In genomic region chr3:164458986-164459385, GRCh38 we compare ENCODE assay signal across 19 cellular contexts.
A peak's percentile ranks its signal among the peaks of the same experiment; 100 is the strongest.
DNase-seq lines count a peak whose midpoint lies in the region; ATAC-seq and TF ChIP-seq lines count a peak whose summit lies in the region.
"Had no signal": no experiment of that assay in that cellular context is flagged by ENCODE, and none has a peak within 500 bp of the region (broad histone marks: within the 10 kb centered on the region; RNA-seq: fewer than 3 reads in every experiment).

No MANE protein-coding gene starts in this region.

- intact Hi-C loops in psoas muscle (cut with DNase I) = no loop called here

- H3K9me2 ChIP-seq in GM23248 (ENCODE audit: insufficient read depth) = no peaks in the 10 kb centered on the region

- WGBS in GM23248 (ENCODE audit: low coverage in 1 of 2, low lambda C conversion rate in 2 of 2, missing lambda C conversion rate in 2 of 2), 2 experiments = 60 to 66% methylated on average over 4 of the region's 4 CpGs
- WGBS in psoas muscle, 3 donors = 94 to 98% (median 95%) methylated on average over 4 of the region's 4 CpGs

- no peak overlapping the region for H3K9ac ChIP-seq in GM23248
- H3K9ac ChIP-seq: BLaER1 had no signal

- no peaks in the 10 kb centered on the region for H3K36me3 Mint-ChIP-seq in effector memory CD8-positive, alpha-beta T cell (ENCODE audit: insufficient read depth)
- H3K36me3 Mint-ChIP-seq: naive thymus-derived CD8-positive, alpha-beta T cell had no signal

- no peak overlapping the region for H3K4me3 Mint-ChIP-seq in effector memory CD8-positive, alpha-beta T cell
- H3K4me3 Mint-ChIP-seq: activated B cell treated with CpG ODN at 0.5 μM for 24 hours; activated T-cell treated with anti-CD3 and anti-CD28 coated beads, Interleukin-2, amount 50 U/mL, for 72 hours; H9; naive thymus-derived CD8-positive, alpha-beta T cell; T-helper 1 cell treated with Interleukin-12 subunit alpha and Interleukin-12 subunit beta and Interleukin-4 antibody, amounts not matched to agents 30 μg/mL and 1 μg/mL, for 36 hours had no signal

- no peaks in the 10 kb centered on the region for H4K20me1 ChIP-seq in GM23248 (ENCODE audit: insufficient read depth)
- H4K20me1 ChIP-seq: BLaER1 had no signal

- no peak overlapping the region for H3K4me2 ChIP-seq in GM23248 (ENCODE audit: unreplicated experiment)
- H3K4me2 ChIP-seq: BLaER1 had no signal

- no peaks in the 10 kb centered on the region for H3K27me3 Mint-ChIP-seq in effector memory CD8-positive, alpha-beta T cell
- H3K27me3 Mint-ChIP-seq: activated B cell treated with CpG ODN at 0.5 μM for 24 hours; naive thymus-derived CD8-positive, alpha-beta T cell had no signal

- peaks cover 0 to 9% of the 10 kb centered on the region in 2 donors for H3K9me3 Mint-ChIP-seq in effector memory CD8-positive, alpha-beta T cell
- H3K9me3 Mint-ChIP-seq: H9 had no signal

- no peaks in the 10 kb centered on the region for H3F3A ChIP-seq in GM23248 (ENCODE audit: insufficient read depth)

- no peak overlapping the region for H3K27ac Mint-ChIP-seq in effector memory CD8-positive, alpha-beta T cell
- H3K27ac Mint-ChIP-seq: activated B cell treated with CpG ODN at 0.5 μM for 24 hours; activated T-cell treated with anti-CD3 and anti-CD28 coated beads, Interleukin-2, amount 50 U/mL, for 72 hours; H9; naive thymus-derived CD8-positive, alpha-beta T cell; T-helper 1 cell treated with Interleukin-12 subunit alpha and Interleukin-12 subunit beta and Interleukin-4 antibody, amounts not matched to agents 30 μg/mL and 1 μg/mL, for 36 hours had no signal

- H3K9me3 ChIP-seq in GM23248 (ENCODE audit: low read depth) (no peaks in the 10 kb centered on the region), SJCRH30 (replicated peaks) (no peaks in the 10 kb centered on the region), psoas muscle (no peaks in the 10 kb centered on the region)
- H3K9me3 ChIP-seq: BLaER1, thoracic aorta had no signal

- DNase-seq in GM23248 = peak; percentile 65
- peak; percentile 7 to 12 for DNase-seq in SJCRH30
- DNase-seq in dedifferentiated amniotic fluid mesenchymal stem cell (ENCODE audit: extremely low spot score) = peak; percentile 84
- peak; percentile 65 for DNase-seq in non-pigmented ciliary epithelial cell (ENCODE audit: low read depth)
- no peak for DNase-seq in psoas muscle
- no peak for DNase-seq in amygdala (lab: John Stamatoyannopoulos, UW)
- DNase-seq in effector memory CD8-positive, alpha-beta T cell = no peak
- DNase-seq: activated B cell treated with CpG ODN at 0.5 μM for 24 hours; activated T-cell treated with anti-CD3 and anti-CD28 coated beads, Interleukin-2, amount 50 U/mL, for 72 hours; H9; Kasumi-1; mammary epithelial cell; naive thymus-derived CD8-positive, alpha-beta T cell; NCI-H1417 treated with DMSO at 0.1 percent for 48 hours had no signal

- TF ChIP-seq CTCF in psoas muscle (IDR thresholded peaks at IDR 0.05) = no peak

- no peak overlapping the region for H3K27ac ChIP-seq in GM23248
- no peak overlapping the region for H3K27ac ChIP-seq in SJCRH30
- H3K27ac ChIP-seq in psoas muscle = no peak overlapping the region
- H3K27ac ChIP-seq: BLaER1, heart left ventricle, thoracic aorta had no signal

- no peak for ATAC-seq in HG02885 (IDR thresholded peaks at IDR 0.05; ENCODE audit: poor library complexity, unreplicated experiment)
- ATAC-seq in psoas muscle = no peak
- ATAC-seq in effector memory CD8-positive, alpha-beta T cell (replicated peaks) = no peak
- ATAC-seq: activated T-cell treated with anti-CD3 and anti-CD28 coated beads, Interleukin-2, amount 50 U/mL, for 72 hours; heart left ventricle; naive thymus-derived CD8-positive, alpha-beta T cell had no signal

- no peaks in the 10 kb centered on the region for H3K4me1 Mint-ChIP-seq in effector memory CD8-positive, alpha-beta T cell (ENCODE audit: low read depth in 2 of 2)
- H3K4me1 Mint-ChIP-seq: activated B cell treated with CpG ODN at 0.5 μM for 24 hours; H9; naive thymus-derived CD8-positive, alpha-beta T cell had no signal

- H3K27me3 ChIP-seq in GM23248 (replicated peaks; ENCODE audit: insufficient read depth) = no peaks in the 10 kb centered on the region
- no peaks in the 10 kb centered on the region for H3K27me3 ChIP-seq in SJCRH30
- no peaks in the 10 kb centered on the region for H3K27me3 ChIP-seq in psoas muscle (ENCODE audit: insufficient read depth in 3 of 3, low read length in 2 of 3)
- H3K27me3 ChIP-seq: BLaER1, heart left ventricle had no signal

- no peaks in the 10 kb centered on the region for H3K4me1 ChIP-seq in GM23248 (ENCODE audit: insufficient read depth)
- H3K4me1 ChIP-seq in SJCRH30 = no peaks in the 10 kb centered on the region
- no peaks in the 10 kb centered on the region for H3K4me1 ChIP-seq in psoas muscle
- H3K4me1 ChIP-seq: heart left ventricle had no signal

- no peaks in the 10 kb centered on the region for H3K36me3 ChIP-seq in GM23248 (ENCODE audit: low read depth)
- no peaks in the 10 kb centered on the region for H3K36me3 ChIP-seq in SJCRH30
- no peaks in the 10 kb centered on the region for H3K36me3 ChIP-seq in psoas muscle (ENCODE audit: insufficient read depth in 1 of 2, low read depth in 1 of 2)
- H3K36me3 ChIP-seq: BLaER1, heart left ventricle, thoracic aorta had no signal

- H3K4me3 ChIP-seq in GM23248 (no peak overlapping the region), SJCRH30 (no peak overlapping the region), psoas muscle (no peak overlapping the region)
- H3K4me3 ChIP-seq: BLaER1, heart left ventricle, thoracic aorta had no signal

- H3K79me2 ChIP-seq in GM23248 (ENCODE audit: insufficient read depth) = no peaks in the 10 kb centered on the region

- in situ Hi-C loops in GM23248 (cut with MboI) = no loop called here

- no peak overlapping the region for H2AFZ ChIP-seq in GM23248

Comparison
In these comparisons a context has a peak if more than half of its experiments do, and no peak if none do; other contexts are left out.
1. DNase-seq: peak in GM23248 (single experiment), SJCRH30 (2 of 2), dedifferentiated amniotic fluid mesenchymal stem cell (single experiment) and non-pigmented ciliary epithelial cell (single experiment); none in psoas muscle (0 of 2), amygdala (0 of 56) and effector memory CD8-positive, alpha-beta T cell (0 of 3).